11 cellular contexts compared by ENCODE assay signal in the genomic region with DNA sequence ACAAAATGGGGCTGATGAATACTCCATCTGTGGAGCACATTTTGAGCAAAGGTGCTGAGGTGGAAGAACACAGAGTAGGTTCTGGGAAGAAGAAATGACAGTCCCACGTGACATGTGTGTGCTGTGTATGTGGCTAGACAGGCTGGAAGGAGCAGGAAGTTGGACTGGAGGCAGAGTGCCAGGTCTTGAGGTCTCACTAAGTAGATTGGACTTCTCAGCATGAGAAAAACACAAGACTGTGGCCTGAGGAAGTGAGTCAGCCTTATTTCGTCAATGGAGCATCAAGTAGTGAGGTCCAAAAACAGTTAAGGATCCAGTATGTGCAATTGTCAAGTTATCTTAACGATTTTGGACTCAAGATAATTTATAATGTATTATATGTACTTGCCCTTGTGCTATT.
A peak's percentile ranks its signal among the peaks of the same experiment; 100 is the strongest.
DNase-seq lines count a peak whose midpoint lies in the region; ATAC-seq, FAIRE-seq and TF ChIP-seq lines count a peak whose summit lies in the region.
"Had no signal": no experiment of that assay in that cellular context is flagged by ENCODE, and none has a peak within 500 bp of the region (broad histone marks: within the 10 kb centered on the region; RNA-seq: fewer than 3 reads in every experiment).

No MANE protein-coding gene starts in this region.

- H3K9me2 ChIP-seq in hepatocyte (replicated peaks; ENCODE audit: insufficient read depth) = no peaks in the 10 kb centered on the region

- H3K4me3 ChIP-seq in astrocyte of the spinal cord (ENCODE audit: low read depth, low read length) (no peak overlapping the region), hepatocyte (no peak overlapping the region), HepG2 (replicated peaks in 1 of 3; ENCODE audit: insufficient read depth in 1 of 3, low read depth in 2 of 3, low read length in 3 of 3) (no peak overlapping the region)
- H3K4me3 ChIP-seq: GM12878, mucosa of descending colon had no signal

- no peak for FAIRE-seq in HepG2 (lab: Jason Lieb, UNC)
- FAIRE-seq: A204.1, GM12878 had no signal

- H2AFZ ChIP-seq in hepatocyte (no peak overlapping the region), HepG2 (ENCODE audit: low read length) (no peak overlapping the region)

- no peak for TF ChIP-seq RAD21 in HepG2 (CRISPR knock-in tag; IDR thresholded peaks at IDR 0.05)

- H4K20me1 ChIP-seq in hepatocyte (ENCODE audit: insufficient read depth, poor library complexity, severe bottlenecking) (no peaks in the 10 kb centered on the region), HepG2 (ENCODE audit: insufficient read depth, low read length) (no peaks in the 10 kb centered on the region)

- H3K9me3 ChIP-seq in hepatocyte (ENCODE audit: low read depth) (no peaks in the 10 kb centered on the region), HepG2 (ENCODE audit: low read length) (peaks cover 86% of the 10 kb centered on the region)
- H3K9me3 ChIP-seq: mucosa of descending colon had no signal

- WGBS in hepatocyte (ENCODE audit: low lambda C conversion rate, missing lambda C conversion rate) = 67% methylated on average over 3 of the region's 3 CpGs
- WGBS in HepG2 (ENCODE audit: low lambda C conversion rate) = 0% methylated on average over 3 of the region's 3 CpGs

- no peak overlapping the region for H3K27ac ChIP-seq in hepatocyte
- H3K27ac ChIP-seq in HepG2 (ENCODE audit: extremely low read length, insufficient read depth, low read length) = no peak overlapping the region

- H3K27me3 ChIP-seq in hepatocyte (no peaks in the 10 kb centered on the region), HepG2 (ENCODE audit: control insufficient read depth in 1 of 2, insufficient read depth in 2 of 2, low read length in 2 of 2) (no peaks in the 10 kb centered on the region)

- in situ Hi-C loops in astrocyte of the spinal cord (cut with HindIII; ENCODE audit: low sequenced_read_pairs) = no loop called here
- in situ Hi-C loops in HepG2 (cut with HindIII; ENCODE audit: extremely low pct_ligation_motif_present, low pct_unique_long_range_greater_than_20kb) = no loop called here

- TF ChIP-seq POLR2A in HepG2 (IDR thresholded peaks at IDR 0.05; ENCODE audit: insufficient read depth in 1 of 2, low read depth in 2 of 2, low read length in 2 of 2) = no peak

- intact Hi-C loops in HepG2 (cut with micrococcal nuclease; ENCODE audit: unreplicated experiment) = no loop called here

- H3K79me2 ChIP-seq in hepatocyte = no peaks in the 10 kb centered on the region
- no peaks in the 10 kb centered on the region for H3K79me2 ChIP-seq in HepG2 (ENCODE audit: insufficient read depth, low read length)

- TF ChIP-seq CTCF in astrocyte of the spinal cord (IDR thresholded peaks at IDR 0.05; ENCODE audit: low read depth, low read length) (no peak), hepatocyte (IDR thresholded peaks at IDR 0.05; ENCODE audit: poor library complexity) (no peak), HepG2 (CRISPR knock-in tag; IDR thresholded peaks at IDR 0.05) (no peak)

- BruUV-seq in HepG2 (replicated peaks; lab: Mats Ljungman, UMichigan) = no TSS peak

- peak; percentile 23 for DNase-seq in NOMO-1 treated with DMSO at 0.1 percent for 48 hours (lab: John Stamatoyannopoulos, UW; ENCODE audit: unreplicated experiment)
- DNase-seq in NOMO-1 (lab: John Stamatoyannopoulos, UW; ENCODE audit: unreplicated experiment in 2 of 2) = no peak
- peak; percentile 99 for DNase-seq in astrocyte of the spinal cord (ENCODE audit: low read depth, low spot score)
- DNase-seq in hepatocyte (ENCODE audit: low spot score) = peak; percentile 13
- DNase-seq in ureter (ENCODE audit: low spot score) = peak; percentile 54
- no peak for DNase-seq in OCI-M2 (lab: John Stamatoyannopoulos, UW; ENCODE audit: unreplicated experiment)
- no peak for DNase-seq in HepG2 (ENCODE audit: low spot score)

- TF ChIP-seq EP300 in HepG2 (IDR thresholded peaks at IDR 0.05; ENCODE audit: low read depth in 2 of 2, low read length in 2 of 2) (no peak), HepG2 (CRISPR knock-in tag; IDR thresholded peaks at IDR 0.05; ENCODE audit: borderline replicate concordance) (no peak)

- CTCF ChIA-PET in HepG2 (lab: Yijun Ruan, JAX; ENCODE audit: low intra/inter-chr PET ratio, low total read pairs) = no interaction called here

- H3K36me3 ChIP-seq in hepatocyte (replicated peaks; ENCODE audit: insufficient read depth, low read depth) = no peaks in the 10 kb centered on the region
- no peaks in the 10 kb centered on the region for H3K36me3 ChIP-seq in HepG2 (replicated peaks in 1 of 2; ENCODE audit: control insufficient read depth in 1 of 2, insufficient read depth in 2 of 2, low read length in 2 of 2)

- POLR2A ChIA-PET in HepG2 (lab: Yijun Ruan, JAX) = no interaction called here

- H3K4me1 ChIP-seq in hepatocyte (ENCODE audit: insufficient read depth) (no peaks in the 10 kb centered on the region), HepG2 (ENCODE audit: insufficient read depth, low read length) (no peaks in the 10 kb centered on the region)

- H3K9ac ChIP-seq in HepG2 (ENCODE audit: insufficient read depth, low read depth, low read length) = no peak overlapping the region

- H3K4me2 ChIP-seq in hepatocyte = no peak overlapping the region
- no peak overlapping the region for H3K4me2 ChIP-seq in HepG2 (ENCODE audit: low read depth, low read length)

- ATAC-seq in HepG2 (no peak), GM21529 (IDR thresholded peaks at IDR 0.05; ENCODE audit: unreplicated experiment) (no peak)
- ATAC-seq: GM12878, mucosa of descending colon had no signal

TF ChIP-seq in HepG2, 621 proteins besides CTCF, POLR2A, EP300 and RAD21:
- no peak for TF ChIP-seq ZFP62 (CRISPR knock-in tag; IDR thresholded peaks at IDR 0.05)
- TF ChIP-seq, protein P1, sequence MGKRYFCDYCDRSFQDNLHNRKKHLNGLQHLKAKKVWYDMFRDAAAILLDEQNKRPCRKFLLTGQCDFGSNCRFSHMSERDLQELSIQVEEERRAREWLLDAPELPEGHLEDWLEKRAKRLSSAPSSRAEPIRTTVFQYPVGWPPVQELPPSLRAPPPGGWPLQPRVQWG (CRISPR knock-in tag; IDR thresholded peaks at IDR 0.05; ENCODE audit: borderline replicate concordance, low read depth) = no peak
- no peak for TF ChIP-seq MBNL3 (CRISPR knock-in tag; conservative IDR thresholded peaks at IDR 0.05)

Comparison
In these comparisons a context has a peak if more than half of its experiments do, and no peak if none do; other contexts are left out.
1. DNase-seq: peak in NOMO-1 treated with DMSO at 0.1 percent for 48 hours (single experiment), astrocyte of the spinal cord (single experiment), hepatocyte (single experiment) and ureter (single experiment); none in NOMO-1 (0 of 2), OCI-M2 (single experiment) and HepG2 (single experiment).